Comparison of ENCODE assay signal across 23 cellular contexts in genomic region chr2:154837035-154837434, GRCh38.
"Had no signal": no experiment of that assay in that cellular context is flagged by ENCODE, and none has a peak within 500 bp of the region (broad histone marks: within the 10 kb centered on the region; RNA-seq: fewer than 3 reads in every experiment).

No MANE protein-coding gene starts in this region.

- FAIRE-seq: pancreas had no signal

- H3K4me3 Mint-ChIP-seq: mesothelial cell of epicardium; naive B cell; natural killer cell treated with Interleukin-12 subunit alpha and Interleukin-12 subunit beta and Interleukin-15 and Interleukin-18, amount 100 ng/mL, for 72 hours; stimulated activated naive B cell treated with anti-CD40 and anti-IgM and Interleukin-4, amounts not matched to agents 10 μg/mL and 1 μg/mL and 100 μg/mL, for 72 hours had no signal

- H3K9me3 ChIP-seq: pancreas, right atrium auricular region, stomach, testis, thyroid gland, transverse colon, upper lobe of left lung, vagina had no signal

- H3K36me3 Mint-ChIP-seq: mesothelial cell of epicardium; naive B cell; stimulated activated naive B cell treated with anti-CD40 and anti-IgM and Interleukin-4, amounts not matched to agents 10 μg/mL and 1 μg/mL and 100 μg/mL, for 72 hours had no signal

- H3K27me3 ChIP-seq: pancreas, right atrium auricular region, stomach, testis, thyroid gland, transverse colon, upper lobe of left lung, vagina had no signal

- H3K4me3 ChIP-seq: left ventricle myocardium inferior, lung, pancreas, right atrium auricular region, skin epidermis, stomach, testis, thyroid gland, transverse colon, upper lobe of left lung, vagina had no signal

- H3K27ac Mint-ChIP-seq: mesothelial cell of epicardium; naive B cell; natural killer cell treated with Interleukin-12 subunit alpha and Interleukin-12 subunit beta and Interleukin-15 and Interleukin-18, amount 100 ng/mL, for 72 hours; stimulated activated naive B cell treated with anti-CD40 and anti-IgM and Interleukin-4, amounts not matched to agents 10 μg/mL and 1 μg/mL and 100 μg/mL, for 72 hours had no signal

- DNase-seq: islet precursor cell; left ventricle myocardium inferior; mesendoderm; naive B cell; pancreas; stimulated activated CD4-positive, alpha-beta T cell treated with anti-CD3 and anti-CD28 coated beads, Interleukin-12 subunit alpha, Interleukin-12 subunit beta, amount 100 ng/mL, for 4 hours; stimulated activated CD4-positive, alpha-beta T cell treated with anti-CD3 and anti-CD28 coated beads, Interleukin-15, amount 100 ng/mL, for 24 hours; stimulated activated CD4-positive, alpha-beta T cell treated with anti-CD3 and anti-CD28 coated beads, Interleukin-2, amount 100 ng/mL, for 24 hours; stimulated activated CD4-positive, alpha-beta T cell treated with anti-CD3 and anti-CD28 coated beads, Interleukin-4, amount 100 ng/mL, for 1 hour; stimulated activated naive B cell treated with anti-CD40 and anti-IgM and Interleukin-4, amounts not matched to agents 10 μg/mL and 1 μg/mL and 100 μg/mL, for 72 hours; stimulated activated naive CD8-positive, alpha-beta T cell treated with anti-CD3 and anti-CD28 coated beads, Interleukin-15, Interleukin-2, amounts not matched to agents 100 U/mL and 50 U/mL, for 24 hours; stomach; testis; thyroid gland; transverse colon; upper lobe of left lung had no signal

- ATAC-seq: natural killer cell treated with Interleukin-12 subunit alpha and Interleukin-12 subunit beta and Interleukin-15 and Interleukin-18, amount 100 ng/mL, for 72 hours; sciatic nerve; stimulated activated naive B cell treated with anti-CD40 and anti-IgM and Interleukin-4, amounts not matched to agents 10 μg/mL and 1 μg/mL and 100 μg/mL, for 72 hours; stimulated activated naive CD8-positive, alpha-beta T cell treated with anti-CD3 and anti-CD28 coated beads, Interleukin-15, Interleukin-2, amounts not matched to agents 100 U/mL and 50 U/mL, for 24 hours had no signal

- H3K4me1 ChIP-seq: left ventricle myocardium inferior, right atrium auricular region, testis, thyroid gland, transverse colon, upper lobe of left lung, vagina had no signal

- H3K36me3 ChIP-seq: left ventricle myocardium inferior, pancreas, right atrium auricular region, stomach, thyroid gland, transverse colon, upper lobe of left lung, vagina had no signal

- H3K27me3 Mint-ChIP-seq: naive B cell; natural killer cell treated with Interleukin-12 subunit alpha and Interleukin-12 subunit beta and Interleukin-15 and Interleukin-18, amount 100 ng/mL, for 72 hours; stimulated activated naive B cell treated with anti-CD40 and anti-IgM and Interleukin-4, amounts not matched to agents 10 μg/mL and 1 μg/mL and 100 μg/mL, for 72 hours had no signal

- H3K27ac ChIP-seq: left ventricle myocardium inferior, pancreas, right atrium auricular region, skin epidermis, stomach, testis, thyroid gland, transverse colon, upper lobe of left lung, vagina had no signal

- H3K4me1 Mint-ChIP-seq: mesothelial cell of epicardium; naive B cell; stimulated activated naive B cell treated with anti-CD40 and anti-IgM and Interleukin-4, amounts not matched to agents 10 μg/mL and 1 μg/mL and 100 μg/mL, for 72 hours had no signal
